Comparison of ENCODE assay signal across 1 cellular context in genomic region chr16:31458835-31459721, GRCh38.
A peak's percentile ranks its signal among the peaks of the same experiment; 100 is the strongest.
TF ChIP-seq lines count a peak whose summit lies in the region.

ARMC5 (plus strand) TSS chr16:31459501; CDS start chr16:31459525, 24 bp downstream.

TF ChIP-seq in HepG2, 621 proteins besides CTCF, POLR2A, EP300 and RAD21 (continued from another document and continues in another):
- TF ChIP-seq AHDC1 (CRISPR knock-in tag; IDR thresholded peaks at IDR 0.05; ENCODE audit: borderline replicate concordance) (no peak), ZNF460 (CRISPR knock-in tag; IDR thresholded peaks at IDR 0.05; ENCODE audit: borderline replicate concordance) (no peak), GATA4 (IDR thresholded peaks at IDR 0.05; ENCODE audit: borderline replicate concordance, low read depth) (peak; percentile 65; the same call in 1 of the 2 replicates), NKX3-1 (CRISPR knock-in tag; IDR thresholded peaks at IDR 0.05) (peak; percentile 76; the same call in 1 of the 2 replicates), NFIC (IDR thresholded peaks at IDR 0.05; ENCODE audit: low read length) (no peak), MED1 (CRISPR knock-in tag; IDR thresholded peaks at IDR 0.05) (peak; percentile 86), PATZ1 (CRISPR knock-in tag; IDR thresholded peaks at IDR 0.05) (peak; percentile 80; the same call in 1 of the 2 replicates), TFDP1 (CRISPR knock-in tag; IDR thresholded peaks at IDR 0.05; ENCODE audit: borderline replicate concordance) (peak; percentile 94), ATM (IDR thresholded peaks at IDR 0.05; ENCODE audit: borderline replicate concordance) (no peak), ZNF441 (CRISPR knock-in tag; IDR thresholded peaks at IDR 0.05; ENCODE audit: borderline replicate concordance) (no peak; the same call in 1 of the 2 replicates), GRHL1 (CRISPR knock-in tag; conservative IDR thresholded peaks at IDR 0.05) (no peak), ZNF660 (CRISPR knock-in tag; IDR thresholded peaks at IDR 0.05; ENCODE audit: borderline replicate concordance, low read depth) (no peak), ELF1 (CRISPR knock-in tag; IDR thresholded peaks at IDR 0.05) (peak; percentile 100), ZFP41 (CRISPR knock-in tag; IDR thresholded peaks at IDR 0.05; ENCODE audit: borderline replicate concordance) (peak; percentile 96; the same call in 1 of the 2 replicates), MED8 (CRISPR knock-in tag; IDR thresholded peaks at IDR 0.05; ENCODE audit: insufficient replicate concordance) (peak; percentile 51), ZNF772 (CRISPR knock-in tag; IDR thresholded peaks at IDR 0.05) (peak; percentile 85), SALL2 (CRISPR knock-in tag; IDR thresholded peaks at IDR 0.05) (peak; percentile 98), PRDM4 (CRISPR knock-in tag; IDR thresholded peaks at IDR 0.05; ENCODE audit: borderline replicate concordance) (no peak), ZNF230 (CRISPR knock-in tag; IDR thresholded peaks at IDR 0.05) (peak; percentile 75; the same call in 1 of the 2 replicates), ZNF672 (CRISPR knock-in tag; IDR thresholded peaks at IDR 0.05) (no peak), ZMAT3 (CRISPR knock-in tag; conservative IDR thresholded peaks at IDR 0.05) (peak; percentile 90; the same call in 1 of the 2 replicates), CCAR2 (optimal IDR thresholded peaks at IDR 0.05; ENCODE audit: low read depth, low read length) (no peak), SALL1 (CRISPR knock-in tag; IDR thresholded peaks at IDR 0.05) (peak; percentile 95), JDP2 (CRISPR knock-in tag; IDR thresholded peaks at IDR 0.05; ENCODE audit: borderline replicate concordance) (no peak; the same call in 1 of the 2 replicates), HMGXB4 (CRISPR knock-in tag; IDR thresholded peaks at IDR 0.05; ENCODE audit: borderline replicate concordance in 1 of 2, low read depth in 1 of 2) (peak; percentile 90 to 98), ZNF879 (CRISPR knock-in tag; IDR thresholded peaks at IDR 0.05) (peak; percentile 56; the same call in 1 of the 2 replicates), ZNF180 (CRISPR knock-in tag; IDR thresholded peaks at IDR 0.05; ENCODE audit: borderline replicate concordance, low read depth) (0 out of 2 replicates have a peak, but pooled peaks have one; percentile 20), ZBTB38 (CRISPR knock-in tag; IDR thresholded peaks at IDR 0.05) (peak; percentile 81), SP4 (CRISPR knock-in tag; IDR thresholded peaks at IDR 0.05) (peak; percentile 94), ZNF512 (CRISPR knock-in tag; IDR thresholded peaks at IDR 0.05) (no peak), ZBTB39 (CRISPR knock-in tag; IDR thresholded peaks at IDR 0.05) (peak; percentile 73), DBP (CRISPR knock-in tag; IDR thresholded peaks at IDR 0.05; ENCODE audit: not compliant biosample characterization) (peak; percentile 69), ZNF44 (CRISPR knock-in tag; IDR thresholded peaks at IDR 0.05) (peak; percentile 93), ZZZ3 (CRISPR knock-in tag; IDR thresholded peaks at IDR 0.05; ENCODE audit: borderline replicate concordance) (peak; percentile 62; the same call in 1 of the 2 replicates)
